Comparison of ENCODE assay signal across 18 cellular contexts in genomic region chr4:79662651-79663050, GRCh38.
DNase-seq lines count a peak whose midpoint lies in the region; ATAC-seq and FAIRE-seq lines count a peak whose summit lies in the region.
"Had no signal": no experiment of that assay in that cellular context is flagged by ENCODE, and none has a peak within 500 bp of the region (broad histone marks: within the 10 kb centered on the region; RNA-seq: fewer than 3 reads in every experiment).

No MANE protein-coding gene starts in this region.

- peak; percentile 32 for DNase-seq in ELR (ENCODE audit: low read depth)
- DNase-seq in RCC 7860 (ENCODE audit: low spot score): peak; percentile 5
- DNase-seq in kidney tubule cell (ENCODE audit: low spot score): peak; percentile 75
- peak; percentile 38 for DNase-seq in renal cortical epithelial cell (ENCODE audit: low read depth)
- DNase-seq in NCI-H524 treated with DMSO at 0.1 percent for 48 hours (lab: John Stamatoyannopoulos, UW): no peak
- no peak for DNase-seq in central memory CD4-positive, alpha-beta T cell
- DNase-seq: AML-193; Caco-2; CD4-positive, alpha-beta T cell; GDM1; H9; IMR-90 had no signal

- no peak for ATAC-seq in HG03280 (IDR thresholded peaks at IDR 0.05; ENCODE audit: unreplicated experiment)
- ATAC-seq: A549 had no signal

- FAIRE-seq in RCC 7860 (lab: Jason Lieb, UNC): no peak
- FAIRE-seq: A549, D721Med, GM12892, H1, HTR-8/SVneo had no signal

Comparison
In these comparisons a context has a peak if more than half of its experiments do, and no peak if none do; other contexts are left out.
1. DNase-seq: peak in ELR (single experiment), RCC 7860 (single experiment), kidney tubule cell (single experiment) and renal cortical epithelial cell (single experiment); none in NCI-H524 treated with DMSO at 0.1 percent for 48 hours (single experiment) and central memory CD4-positive, alpha-beta T cell (single experiment).